Comparison of ENCODE assay signal across 8 cellular contexts in the genomic region with DNA sequence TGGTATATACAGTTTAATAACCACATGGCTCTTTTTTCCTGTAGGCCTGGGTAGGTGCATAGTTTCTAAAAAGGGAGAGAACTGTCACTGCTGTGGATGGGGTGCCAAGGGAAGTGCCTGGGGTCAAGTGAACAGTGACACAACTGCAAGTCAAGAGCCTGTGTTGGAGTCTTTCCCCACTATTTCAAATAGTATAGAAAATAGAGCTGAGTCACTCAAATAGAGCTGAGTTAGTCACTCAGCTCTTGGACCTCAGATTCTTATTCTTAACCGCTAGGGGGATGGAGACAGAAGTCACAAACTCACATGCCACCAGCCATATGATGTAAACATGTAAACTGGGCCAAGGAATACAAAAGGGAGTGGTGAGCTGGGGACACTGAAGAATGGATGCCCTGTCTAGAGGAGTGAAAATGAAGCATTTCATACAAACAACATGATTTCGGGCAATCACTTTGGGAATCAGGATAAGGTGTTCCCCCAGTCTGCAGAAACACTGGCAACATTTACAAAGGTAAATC. TPM values are rescaled to one million over a fixed set of nuclear protein-coding genes. Genes with fewer than 3 reads are reported as not detected.
DNase-seq lines count a peak whose midpoint lies in the region; ATAC-seq and TF ChIP-seq lines count a peak whose summit lies in the region.

No MANE protein-coding gene starts in this region.

- CTCF ChIA-PET in WTC11 (lab: Charles Lee) = interaction anchor here (0.6 to 2.9 kb wide), 30 partner anchors 8 to 264 kb away, joined by 3 to 25 read pairs (median 4); partner anchors contain the start of gene SERPINB1

- H3K4me3 ChIP-seq in AG10803 (ENCODE audit: low read length) (no peak overlapping the region), skeletal muscle tissue (ENCODE audit: low read length in 3 of 3) (no peak overlapping the region)

- H3K4me3 Mint-ChIP-seq in WTC11 = no peak overlapping the region

- POLR2A ChIA-PET in WTC11 (lab: Charles Lee) = interaction anchor here (0.6 to 3.9 kb wide), 4 partner anchors 12 to 63 kb away, joined by 4 to 22 read pairs (median 14); no protein-coding TSS in a partner anchor

- peak; percentile 88 for DNase-seq in AG10803 (ENCODE audit: low read depth)
- peak; percentile 91 for DNase-seq in MV-4-11 (lab: John Stamatoyannopoulos, UW)
- no peak for DNase-seq in WTC11 (ENCODE audit: low spot score)
- DNase-seq in glomerular visceral epithelial cell (ENCODE audit: extremely low spot score) = peak; percentile 70

- H3K4me1 Mint-ChIP-seq in WTC11 = peaks cover 49% of the 10 kb centered on the region

- H3K9me3 ChIP-seq in skeletal muscle tissue (ENCODE audit: control insufficient read depth in 3 of 3, low read length in 3 of 3) = no peaks in the 10 kb centered on the region

- H3K27ac ChIP-seq in skeletal muscle tissue (ENCODE audit: low read depth, low read length) = peak overlapping the region; percentile 96

- H3K27ac Mint-ChIP-seq in WTC11 = no peak overlapping the region

- TF ChIP-seq CTCF in AG10803 (conservative IDR thresholded peaks at IDR 0.05; ENCODE audit: low read length) = peak; percentile 66
- TF ChIP-seq CTCF in GM12872 (IDR thresholded peaks at IDR 0.05; ENCODE audit: insufficient read depth, low read depth, low read length) = peak; percentile 72
- peak; percentile 51 for TF ChIP-seq CTCF in WTC11 (IDR thresholded peaks at IDR 0.05)

- no peaks in the 10 kb centered on the region; the same call in 1 of the 2 replicates for H3K27me3 Mint-ChIP-seq in WTC11 (ENCODE audit: low read depth)

- ATAC-seq in WTC11 (no peak), HG02840 (IDR thresholded peaks at IDR 0.05; ENCODE audit: low FRiP score, unreplicated experiment) (no peak), HG02642 (IDR thresholded peaks at IDR 0.05; ENCODE audit: poor library complexity, unreplicated experiment) (no peak)

- H3K36me3 ChIP-seq in skeletal muscle tissue (ENCODE audit: control insufficient read depth in 3 of 3, insufficient read depth in 3 of 3, low read length in 3 of 3) = peaks cover 21 to 27% (median 24%) of the 10 kb centered on the region in 3 donors

- H3K4me1 ChIP-seq in skeletal muscle tissue (ENCODE audit: control insufficient read depth in 3 of 3, insufficient read depth in 3 of 3, low read length in 3 of 3) = peaks cover 15 to 30% (median 22%) of the 10 kb centered on the region in 3 donors

- H3K27me3 ChIP-seq in skeletal muscle tissue (ENCODE audit: control insufficient read depth in 3 of 3, insufficient read depth in 3 of 3, low read length in 3 of 3) = no peaks in the 10 kb centered on the region

- peak overlapping the region in 1 of 3 donors; percentile 53 for H3K9ac ChIP-seq in skeletal muscle tissue (ENCODE audit: low read depth in 1 of 3, low read length in 3 of 3)

- H3K9me3 Mint-ChIP-seq in WTC11 = no peaks in the 10 kb centered on the region

- H3K36me3 Mint-ChIP-seq in WTC11 = peaks cover 35% of the 10 kb centered on the region

TF ChIP-seq in WTC11, 78 proteins besides CTCF, POLR2A, EP300 and RAD21:
- no peak for TF ChIP-seq NFATC4 (CRISPR knock-in tag; IDR thresholded peaks at IDR 0.05)
- TF ChIP-seq FOXK1 (CRISPR knock-in tag; IDR thresholded peaks at IDR 0.05) = peak; percentile 66; the same call in 1 of the 2 replicates

RNA-seq across cellular contexts. Expression of gene NQO2, which starts 2.1 kb away (rescaled TPM):
- total RNA-seq in WTC11 (2021) = 119 to 152 TPM (median 150 TPM) in 3 replicates
- total RNA-seq in skeletal muscle tissue = 5.7 TPM

RNA-seq across cellular contexts. Expression of gene SERPINB6, which starts 30.5 kb away (rescaled TPM):
- total RNA-seq in WTC11 (2021) = 28.0 to 33.7 TPM (median 32.9 TPM) in 3 replicates
- 52.7 TPM for total RNA-seq in skeletal muscle tissue

Comparison
In these comparisons a context has a peak if more than half of its experiments do, and no peak if none do; other contexts are left out.
1. RNA of gene NQO2, which starts 2.1 kb away (total RNA-seq): 119 to 152 TPM in WTC11; 5.7 TPM in skeletal muscle tissue (single experiment); every median in the first group is over 10 times any median in the second.
2. Peak in every context shown above with its lines, with median percentiles within 50 percentile points of each other: CTCF ChIP-seq.